In genomic region chr16:68447721-68448359, GRCh38 we compare ENCODE assay signal across 8 cellular contexts. TPM values are rescaled to one million over a fixed set of nuclear protein-coding genes. Genes with fewer than 3 reads are reported as not detected.
DNase-seq lines count a peak whose midpoint lies in the region; ATAC-seq and TF ChIP-seq lines count a peak whose summit lies in the region.

No MANE protein-coding gene starts in this region.

- H3K9me3 Mint-ChIP-seq in stimulated activated effector memory CD8-positive, alpha-beta T cell treated with anti-CD3 and anti-CD28 coated beads, Interleukin-12 subunit alpha, Interleukin-12 subunit beta, amount 100 ng/mL, for 72 hours = no peaks in the 10 kb centered on the region

- TF ChIP-seq CTCF in VCaP (conservative IDR thresholded peaks at IDR 0.05) = no peak

- H3K36me3 Mint-ChIP-seq in stimulated activated effector memory CD8-positive, alpha-beta T cell treated with anti-CD3 and anti-CD28 coated beads, Interleukin-12 subunit alpha, Interleukin-12 subunit beta, amount 100 ng/mL, for 72 hours = peaks cover 11% of the 10 kb centered on the region

- H3K4me3 Mint-ChIP-seq in stimulated activated effector memory CD8-positive, alpha-beta T cell treated with anti-CD3 and anti-CD28 coated beads, Interleukin-12 subunit alpha, Interleukin-12 subunit beta, amount 100 ng/mL, for 72 hours = peak overlapping the region; percentile 74

- ATAC-seq in HG02870 (IDR thresholded peaks at IDR 0.05; ENCODE audit: unreplicated experiment) = peak; percentile 11
- peak; percentile 5 to 28 for ATAC-seq in left cardiac atrium
- peak; percentile 36 for ATAC-seq in stimulated activated effector memory CD8-positive, alpha-beta T cell treated with anti-CD3 and anti-CD28 coated beads, Interleukin-12 subunit alpha, Interleukin-12 subunit beta, amount 100 ng/mL, for 72 hours

- H3K27ac ChIP-seq in VCaP = peak overlapping the region; percentile 60

- intact Hi-C loops in left cardiac atrium (cut with DNase I) = no loop called here

- DNase-seq in NCI-H1417 (lab: John Stamatoyannopoulos, UW) (peak; percentile 23 to 79 (median 78)), NCI-H1417 treated with DMSO at 0.1 percent for 48 hours (lab: John Stamatoyannopoulos, UW) (no peak), left cardiac atrium (no peak), retina (no peak), NCI-H2029 (lab: John Stamatoyannopoulos, UW) (no peak)
- DNase-seq in stimulated activated effector memory CD8-positive, alpha-beta T cell treated with anti-CD3 and anti-CD28 coated beads, Interleukin-12 subunit alpha, Interleukin-12 subunit beta, amount 100 ng/mL, for 72 hours (ENCODE audit: low spot score in 2 of 2) = no peak

- no peak overlapping the region for H3K27ac Mint-ChIP-seq in stimulated activated effector memory CD8-positive, alpha-beta T cell treated with anti-CD3 and anti-CD28 coated beads, Interleukin-12 subunit alpha, Interleukin-12 subunit beta, amount 100 ng/mL, for 72 hours

- H3K4me1 Mint-ChIP-seq in stimulated activated effector memory CD8-positive, alpha-beta T cell treated with anti-CD3 and anti-CD28 coated beads, Interleukin-12 subunit alpha, Interleukin-12 subunit beta, amount 100 ng/mL, for 72 hours = peaks cover 28% of the 10 kb centered on the region

RNA-seq across cellular contexts. Expression of gene SMPD3, which starts 0.5 kb away (rescaled TPM):
- 1 to 10 TPM; 1.3 to 2.2 TPM for total RNA-seq in left cardiac atrium

Comparison
In these comparisons a context has a peak if more than half of its experiments do, and no peak if none do; other contexts are left out.
1. DNase-seq: peak in NCI-H1417 (3 of 3); none in NCI-H1417 treated with DMSO at 0.1 percent for 48 hours (single experiment), left cardiac atrium (single experiment), stimulated activated effector memory CD8-positive, alpha-beta T cell treated with anti-CD3 and anti-CD28 coated beads, Interleukin-12 subunit alpha, Interleukin-12 subunit beta, amount 100 ng/mL, for 72 hours (0 of 2), retina (single experiment) and NCI-H2029 (single experiment).
2. Peak in every context shown above with its lines, with median percentiles within 50 percentile points of each other: ATAC-seq.